ENCODE assay signal across 8 cellular contexts in genomic region chr14:20624495-20625070, GRCh38. TPM values are rescaled to one million over a fixed set of nuclear protein-coding genes. Genes with fewer than 3 reads are reported as not detected.
DNase-seq lines count a peak whose midpoint lies in the region; ATAC-seq, FAIRE-seq and TF ChIP-seq lines count a peak whose summit lies in the region.

No MANE protein-coding gene starts in this region.

- H3K27me3 ChIP-seq in NT2/D1 (ENCODE audit: insufficient read depth, insufficient read length): peaks cover 25% of the 10 kb centered on the region
- no peaks in the 10 kb centered on the region for H3K27me3 ChIP-seq in parathyroid adenoma (ENCODE audit: control insufficient read depth, insufficient read depth, low read length)

- H3K4me2 ChIP-seq in A549 (peak overlapping the region; percentile 73), parathyroid adenoma (ENCODE audit: low read length) (no peak overlapping the region)

- no peak for TF ChIP-seq EP300 in A549 (IDR thresholded peaks at IDR 0.05)

- H3K9me3 ChIP-seq in A549 (no peaks in the 10 kb centered on the region), NT2/D1 (ENCODE audit: insufficient read depth, low read length) (no peaks in the 10 kb centered on the region), parathyroid adenoma (ENCODE audit: control insufficient read depth, low read length) (no peaks in the 10 kb centered on the region)

- TF ChIP-seq POLR2A in A549 (IDR thresholded peaks at IDR 0.05; ENCODE audit: low read length): no peak

- CTCF ChIA-PET in A549 (lab: Yijun Ruan, JAX): interaction anchor here (0.7 to 3.4 kb wide), 2 partner anchors 11 to 336 kb away, joined by 3 to 27 read pairs; no protein-coding TSS in a partner anchor

- H3K27ac ChIP-seq in A549: peak overlapping the region; percentile 58 to 79
- H3K27ac ChIP-seq in parathyroid adenoma: no peak overlapping the region

- POLR2A ChIA-PET in A549 (lab: Yijun Ruan, JAX): no interaction called here

- DNase-seq in A549 (ENCODE audit: low read depth in 1 of 2, low spot score in 1 of 2) (peak; percentile 75 to 93), NT2/D1 (ENCODE audit: low read depth, low spot score) (no peak), Right ventricle myocardium inferior (ENCODE audit: missing footprints) (peak; percentile 80), NCI-H1092 treated with DMSO at 0.1 percent for 48 hours (lab: John Stamatoyannopoulos, UW) (no peak)
- peak; percentile 76 for DNase-seq in activated effector memory CD4-positive, alpha-beta T cell treated with anti-CD3 and anti-CD28 coated beads, Interleukin-2, amount 50 U/mL, for 16 hours

- TF ChIP-seq RAD21 in A549 (conservative IDR thresholded peaks at IDR 0.05 in 1 of 2, IDR thresholded peaks at IDR 0.05 in 1 of 2): no peak

- H3K4me1 ChIP-seq in A549: peaks cover 32% of the 10 kb centered on the region; the same call in 2 of the 3 replicates
- no peaks in the 10 kb centered on the region for H3K4me1 ChIP-seq in NT2/D1 (ENCODE audit: insufficient read depth, insufficient read length)
- no peaks in the 10 kb centered on the region for H3K4me1 ChIP-seq in parathyroid adenoma

- 1% methylated on average over 22 of the region's 22 CpGs for WGBS in A549 (ENCODE audit: missing lambda C conversion rate)

- no peaks in the 10 kb centered on the region for H3K79me2 ChIP-seq in parathyroid adenoma

- intact Hi-C loops in Right ventricle myocardium inferior (cut with DNase I): loop anchor here (5.0 kb wide), 1 partner anchor 58 kb away; the partner anchor contains the start of gene RNASE4

- H3K36me3 ChIP-seq in NT2/D1 (ENCODE audit: insufficient read depth, insufficient read length, low read length) (no peaks in the 10 kb centered on the region), parathyroid adenoma (ENCODE audit: control insufficient read depth, insufficient read depth, low read length) (no peaks in the 10 kb centered on the region)

- peak; percentile 79 to 87 for ATAC-seq in A549
- ATAC-seq in GM19397 (IDR thresholded peaks at IDR 0.05; ENCODE audit: unreplicated experiment): peak; percentile 38
- peak; percentile 59 for ATAC-seq in Right ventricle myocardium inferior
- ATAC-seq in GM19455 (IDR thresholded peaks at IDR 0.05; ENCODE audit: unreplicated experiment): no peak

- TF ChIP-seq CTCF in A549 (IDR thresholded peaks at IDR 0.05) (no peak), parathyroid adenoma (IDR thresholded peaks at IDR 0.05) (no peak)

- H3K9ac ChIP-seq in NT2/D1 (ENCODE audit: insufficient read length, low read depth) (peak overlapping the region; percentile 51), parathyroid adenoma (no peak overlapping the region)

- no peak for FAIRE-seq in A549 (lab: Jason Lieb, UNC)

- H3K4me3 ChIP-seq in A549 (peak overlapping the region; percentile 53), NT2/D1 (ENCODE audit: insufficient read length, low read depth) (peak overlapping the region; percentile 59), parathyroid adenoma (ENCODE audit: low read depth, low read length) (no peak overlapping the region)

- H2AFZ ChIP-seq in parathyroid adenoma: peak overlapping the region; percentile 61

TF ChIP-seq in A549, 52 proteins besides CTCF, POLR2A, EP300 and RAD21:
- TF ChIP-seq POLR2AphosphoS2 (conservative IDR thresholded peaks at IDR 0.05; ENCODE audit: low read length): no peak
- TF ChIP-seq JUNB (IDR thresholded peaks at IDR 0.05): no peak
- no peak for TF ChIP-seq ELK1 (IDR thresholded peaks at IDR 0.05; ENCODE audit: low read depth, low read length)
- TF ChIP-seq SREBF2 (IDR thresholded peaks at IDR 0.05): no peak
- TF ChIP-seq PHF8 (IDR thresholded peaks at IDR 0.05; ENCODE audit: borderline replicate concordance, low read depth): no peak
- TF ChIP-seq ESRRA (IDR thresholded peaks at IDR 0.05; ENCODE audit: borderline replicate concordance, low read length): peak; percentile 10; the same call in 1 of the 2 replicates
- no peak for TF ChIP-seq MAFK (IDR thresholded peaks at IDR 0.05; ENCODE audit: partially characterized antibody)
- TF ChIP-seq SMC3 (IDR thresholded peaks at IDR 0.05): no peak
- TF ChIP-seq ZNF302 (CRISPR knock-in tag; IDR thresholded peaks at IDR 0.05): no peak
- TF ChIP-seq, protein P1, sequence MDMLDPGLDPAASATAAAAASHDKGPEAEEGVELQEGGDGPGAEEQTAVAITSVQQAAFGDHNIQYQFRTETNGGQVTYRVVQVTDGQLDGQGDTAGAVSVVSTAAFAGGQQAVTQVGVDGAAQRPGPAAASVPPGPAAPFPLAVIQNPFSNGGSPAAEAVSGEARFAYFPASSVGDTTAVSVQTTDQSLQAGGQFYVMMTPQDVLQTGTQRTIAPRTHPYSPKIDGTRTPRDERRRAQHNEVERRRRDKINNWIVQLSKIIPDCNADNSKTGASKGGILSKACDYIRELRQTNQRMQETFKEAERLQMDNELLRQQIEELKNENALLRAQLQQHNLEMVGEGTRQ (IDR thresholded peaks at IDR 0.05): 0 out of 2 replicates have a peak, but pooled peaks have one; percentile 10
- TF ChIP-seq CEBPB (IDR thresholded peaks at IDR 0.05): peak; percentile 49 to 83; a peak in 3 of 4 replicates
- TF ChIP-seq HOXB5 (CRISPR knock-in tag; IDR thresholded peaks at IDR 0.05): no peak
TF ChIP-seq in A549: peak in this region for 3.

RNA-seq across cellular contexts. Expression of gene OR6S1, which starts 16.9 kb away (rescaled TPM):
- polyA plus RNA-seq in A549 (2011; rRNA removed) (not detected in 2 replicates), A549 (2017; fragmentation: RNase III; extraction: RNeasy Plus Mini Kit Qiagen cat#74134 plus additional on column Dnase treatment) (not detected in 3 replicates)
- polyA plus RNA-seq in A549 (2012; cell fraction: cytosol; rRNA removed): not detected in 2 replicates
- not detected in 2 replicates for polyA plus RNA-seq in A549 (2012; cell fraction: nucleus; rRNA removed)
- polyA minus RNA-seq in A549 (2011; rRNA and poly(A)+ RNA removed): not detected in 2 replicates
- not detected for total RNA-seq in Right ventricle myocardium inferior

RNA-seq across cellular contexts. Expression of gene RNASE12, which starts 33.4 kb away (rescaled TPM):
- polyA plus RNA-seq in A549 (2011; rRNA removed): not detected in 2 replicates
- not detected in 2 replicates for polyA plus RNA-seq in A549 (2012; cell fraction: cytosol; rRNA removed)
- not detected in 2 replicates for polyA plus RNA-seq in A549 (2012; cell fraction: nucleus; rRNA removed)
- polyA plus RNA-seq in A549 (2017; fragmentation: RNase III; extraction: RNeasy Plus Mini Kit Qiagen cat#74134 plus additional on column Dnase treatment): not detected in 3 replicates
- not detected in 2 replicates for polyA minus RNA-seq in A549 (2011; rRNA and poly(A)+ RNA removed)
- total RNA-seq in Right ventricle myocardium inferior: not detected

RNA-seq across cellular contexts. Expression of gene RNASE11, which starts 36.8 kb away (rescaled TPM):
- polyA plus RNA-seq in A549 (2011; rRNA removed) (not detected in 2 replicates), A549 (2017; fragmentation: RNase III; extraction: RNeasy Plus Mini Kit Qiagen cat#74134 plus additional on column Dnase treatment) (not detected in 3 replicates)
- polyA plus RNA-seq in A549 (2012; cell fraction: cytosol; rRNA removed): not detected in 2 replicates
- not detected in 2 replicates for polyA plus RNA-seq in A549 (2012; cell fraction: nucleus; rRNA removed)
- not detected in 2 replicates for polyA minus RNA-seq in A549 (2011; rRNA and poly(A)+ RNA removed)
- total RNA-seq in Right ventricle myocardium inferior: not detected

RNA-seq across cellular contexts. Expression of gene RNASE4, which starts 59.8 kb away (rescaled TPM):
- 77.4 and 134 TPM in 2 replicates for polyA plus RNA-seq in A549 (2011; rRNA removed)
- polyA plus RNA-seq in A549 (2012; cell fraction: cytosol; rRNA removed): 11.1 and 15.0 TPM in 2 replicates
- polyA plus RNA-seq in A549 (2012; cell fraction: nucleus; rRNA removed): 8.0 and 10.9 TPM in 2 replicates
- 5.8 to 10.6 TPM (median 8.6 TPM) in 3 replicates for polyA plus RNA-seq in A549 (2017; fragmentation: RNase III; extraction: RNeasy Plus Mini Kit Qiagen cat#74134 plus additional on column Dnase treatment)
- polyA minus RNA-seq in A549 (2011; rRNA and poly(A)+ RNA removed): 53.7 and 118 TPM in 2 replicates
- 11.9 TPM for total RNA-seq in Right ventricle myocardium inferior

Comparison
In these comparisons a context has a peak if more than half of its experiments do, and no peak if none do; other contexts are left out.
1. DNase-seq: peak in A549 (2 of 2), activated effector memory CD4-positive, alpha-beta T cell treated with anti-CD3 and anti-CD28 coated beads, Interleukin-2, amount 50 U/mL, for 16 hours (single experiment) and Right ventricle myocardium inferior (single experiment); none in NT2/D1 (single experiment) and NCI-H1092 treated with DMSO at 0.1 percent for 48 hours (single experiment).